ENCODE assay signal across 20 cellular contexts in genomic region chr2:147099845-147100244, GRCh38.
"Had no signal": no experiment of that assay in that cellular context is flagged by ENCODE, and none has a peak within 500 bp of the region (broad histone marks: within the 10 kb centered on the region; RNA-seq: fewer than 3 reads in every experiment).

No MANE protein-coding gene starts in this region.

- H3K4me1 ChIP-seq: ascending aorta, colonic mucosa, lower lobe of right lung, neural progenitor cell, upper lobe of right lung had no signal

- H3K9ac ChIP-seq: neural progenitor cell had no signal

- H3K4me3 ChIP-seq: ascending aorta, colonic mucosa, lower lobe of right lung, neural progenitor cell, thoracic aorta, upper lobe of right lung had no signal

- H3K27me3 ChIP-seq: ascending aorta, brain microvascular endothelial cell, colonic mucosa, neural progenitor cell, upper lobe of right lung had no signal

- H3K9me3 ChIP-seq: ascending aorta, colonic mucosa, lower lobe of right lung, thoracic aorta, upper lobe of right lung had no signal

- ATAC-seq: activated CD4-positive, CD25-positive, alpha-beta regulatory T cell treated with anti-CD3 and anti-CD28 coated beads, Interleukin-2, amount 50 U/mL, for 24 hours; activated CD8-positive, alpha-beta memory T cell treated with anti-CD3 and anti-CD28 coated beads, Interleukin-2, amount 10 ng/mL, durations not matched to agents 7 days and 5 days; activated CD8-positive, alpha-beta T cell treated with anti-CD3 and anti-CD28 coated beads for 36 hours; left lobe of liver; lower lobe of right lung; naive thymus-derived CD8-positive, alpha-beta T cell; T-helper 17 cell; upper lobe of right lung had no signal

- DNase-seq: activated CD4-positive, alpha-beta T cell treated with anti-CD3 and anti-CD28 coated beads, Interleukin-2, amount 10 ng/mL, durations not matched to agents 24 days and 14 days; activated CD8-positive, alpha-beta memory T cell treated with anti-CD3 and anti-CD28 coated beads, Interleukin-2, amount 10 ng/mL, durations not matched to agents 7 days and 5 days; activated CD8-positive, alpha-beta T cell treated with anti-CD3 and anti-CD28 coated beads for 36 hours; activated gamma-delta T cell; activated T-cell treated with anti-CD3 and anti-CD28 coated beads for 4 hours; brain microvascular endothelial cell; colonic mucosa; erythroblast; lower lobe of right lung; naive thymus-derived CD8-positive, alpha-beta T cell; retina; stimulated activated CD4-positive, alpha-beta T cell treated with anti-CD3 and anti-CD28 coated beads, Interleukin-4, amount 100 ng/mL, for 1 hour; stimulated activated naive CD4-positive, alpha-beta T cell treated with Interleukin-2 at 50 U/mL for 16 hours; T-helper 17 cell; upper lobe of right lung had no signal

- H3K4me2 ChIP-seq: neural progenitor cell had no signal

- H3K27ac ChIP-seq: ascending aorta, brain microvascular endothelial cell, colonic mucosa, lower lobe of right lung, neural progenitor cell, thoracic aorta, upper lobe of right lung had no signal

- H3K36me3 ChIP-seq: ascending aorta, brain microvascular endothelial cell, colonic mucosa, lower lobe of right lung, neural progenitor cell, thoracic aorta, upper lobe of right lung had no signal

- H2AFZ ChIP-seq: neural progenitor cell had no signal
